ENCODE assay signal across 1 cellular context in the genomic region with DNA sequence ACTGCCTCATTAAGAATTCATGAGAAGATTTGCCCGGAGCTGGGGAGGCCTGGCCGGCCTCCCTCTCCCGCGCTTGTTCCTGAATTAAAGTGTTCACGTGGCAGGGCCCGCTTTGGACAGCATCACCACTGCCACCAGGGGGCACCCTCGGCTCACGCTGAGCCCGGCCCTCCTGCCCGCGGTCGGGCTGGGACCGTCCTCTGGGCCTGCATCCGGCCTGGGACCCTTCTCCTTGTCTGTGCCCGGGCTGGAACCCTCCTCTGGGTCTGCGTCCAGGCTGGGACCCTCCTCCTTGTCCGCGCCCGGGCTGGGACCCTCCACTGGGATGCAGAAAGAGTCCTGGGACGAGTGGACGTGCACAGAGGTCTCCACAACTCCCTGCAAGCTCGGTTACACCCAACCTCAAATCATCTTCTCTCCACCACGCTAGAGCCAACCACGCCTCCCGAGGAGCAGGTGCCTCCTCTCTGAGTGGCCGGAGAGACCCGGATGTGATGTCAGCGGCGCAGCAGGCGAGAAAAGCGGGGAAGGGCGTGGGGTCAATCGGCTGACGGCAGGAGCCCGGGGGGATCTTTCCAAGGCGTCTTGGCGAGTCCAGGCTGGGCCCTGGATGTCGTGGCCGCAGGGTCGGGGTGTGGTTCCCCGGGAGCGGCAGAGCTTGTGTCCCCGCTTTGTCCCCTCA.
TF ChIP-seq lines count a peak whose summit lies in the region.

No MANE protein-coding gene starts in this region.

TF ChIP-seq in HEK293, 187 proteins besides CTCF, POLR2A, EP300 and RAD21 (continued from another document):
- TF ChIP-seq, protein P1, sequence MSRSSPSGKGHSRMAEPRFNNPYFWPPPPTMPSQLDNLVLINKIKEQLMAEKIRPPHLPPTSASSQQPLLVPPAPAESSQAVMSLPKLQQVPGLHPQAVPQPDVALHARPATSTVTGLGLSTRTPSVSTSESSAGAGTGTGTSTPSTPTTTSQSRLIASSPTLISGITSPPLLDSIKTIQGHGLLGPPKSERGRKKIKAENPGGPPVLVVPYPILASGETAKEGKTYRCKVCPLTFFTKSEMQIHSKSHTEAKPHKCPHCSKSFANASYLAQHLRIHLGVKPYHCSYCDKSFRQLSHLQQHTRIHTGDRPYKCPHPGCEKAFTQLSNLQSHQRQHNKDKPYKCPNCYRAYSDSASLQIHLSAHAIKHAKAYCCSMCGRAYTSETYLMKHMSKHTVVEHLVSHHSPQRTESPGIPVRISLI (tag by site-specific recombination; IDR thresholded peaks at IDR 0.05) = no peak
- no peak for TF ChIP-seq GLIS2 (tag by site-specific recombination; IDR thresholded peaks at IDR 0.05)
- no peak for TF ChIP-seq ZNF37A (tag by site-specific recombination; IDR thresholded peaks at IDR 0.05)
- TF ChIP-seq ZNF76 (tag by site-specific recombination; IDR thresholded peaks at IDR 0.05; ENCODE audit: borderline replicate concordance, low read depth) = no peak
